ENCODE assay signal across 11 cellular contexts in genomic region chr2:36174920-36175319, GRCh38.
"Had no signal": no experiment of that assay in that cellular context is flagged by ENCODE, and none has a peak within 500 bp of the region (broad histone marks: within the 10 kb centered on the region; RNA-seq: fewer than 3 reads in every experiment).

No MANE protein-coding gene starts in this region.

- FAIRE-seq: H1, H54 had no signal

- H3K4me1 ChIP-seq: HAP-1 had no signal

- H3K27ac ChIP-seq: GM23248 had no signal

- H3K4me3 Mint-ChIP-seq: GM23338, H9, HFFc6 had no signal

- H3K4me1 Mint-ChIP-seq: GM23338 had no signal

- H3K4me3 ChIP-seq: GM23248, GM23338, HAP-1 had no signal

- H3K9me3 ChIP-seq: HAP-1 had no signal

- H3K27ac Mint-ChIP-seq: GM23338, H9, HFFc6 had no signal

- H3K4me2 ChIP-seq: GM23338 had no signal

- H2AFZ ChIP-seq: GM23248, GM23338 had no signal

- DNase-seq: GM23248, GOT3, H7, H9, HCEC 1CT, HFFc6 had no signal

- H3K36me3 ChIP-seq: HAP-1 had no signal

- ATAC-seq: GM23338, HCT116 had no signal

- H3K9ac ChIP-seq: GM23248 had no signal
